ENCODE assay signal across 9 cellular contexts in the genomic region with DNA sequence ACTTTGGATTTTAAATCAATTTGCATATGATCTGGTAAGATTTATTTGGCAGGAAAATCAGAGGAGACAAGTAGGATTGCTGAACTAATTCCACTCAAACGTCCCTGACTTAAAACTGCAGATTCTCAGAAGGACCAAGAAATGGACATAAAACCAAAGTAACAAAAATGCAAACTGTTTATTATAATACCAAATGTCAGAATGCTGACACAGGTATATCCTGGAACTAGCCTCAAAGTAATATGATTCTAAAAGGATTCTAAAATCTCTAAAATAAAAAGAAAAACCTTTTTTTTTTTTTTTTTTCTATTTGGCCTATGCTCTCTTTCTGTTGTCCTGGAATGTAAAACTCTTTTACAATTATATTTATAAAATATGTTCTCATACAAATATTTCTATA.
"Had no signal": no experiment of that assay in that cellular context is flagged by ENCODE, and none has a peak within 500 bp of the region (broad histone marks: within the 10 kb centered on the region; RNA-seq: fewer than 3 reads in every experiment).

No MANE protein-coding gene starts in this region.

- H2AFZ ChIP-seq: GM23248 had no signal

- ATAC-seq: HCT116, K562 had no signal

- H3K9ac ChIP-seq: GM23248 had no signal

- FAIRE-seq: HTR-8/SVneo, K562 had no signal

- H3K4me1 ChIP-seq: HAP-1 had no signal

- H3K36me3 ChIP-seq: HAP-1 had no signal

- DNase-seq: GM23248, GOT3, H7, HFFc6, KG1 had no signal

- H3K9me3 ChIP-seq: HAP-1 had no signal

- H3K4me3 ChIP-seq: GM23248, HAP-1, K562 had no signal

- H3K27ac ChIP-seq: GM23248 had no signal
